In the genomic region with DNA sequence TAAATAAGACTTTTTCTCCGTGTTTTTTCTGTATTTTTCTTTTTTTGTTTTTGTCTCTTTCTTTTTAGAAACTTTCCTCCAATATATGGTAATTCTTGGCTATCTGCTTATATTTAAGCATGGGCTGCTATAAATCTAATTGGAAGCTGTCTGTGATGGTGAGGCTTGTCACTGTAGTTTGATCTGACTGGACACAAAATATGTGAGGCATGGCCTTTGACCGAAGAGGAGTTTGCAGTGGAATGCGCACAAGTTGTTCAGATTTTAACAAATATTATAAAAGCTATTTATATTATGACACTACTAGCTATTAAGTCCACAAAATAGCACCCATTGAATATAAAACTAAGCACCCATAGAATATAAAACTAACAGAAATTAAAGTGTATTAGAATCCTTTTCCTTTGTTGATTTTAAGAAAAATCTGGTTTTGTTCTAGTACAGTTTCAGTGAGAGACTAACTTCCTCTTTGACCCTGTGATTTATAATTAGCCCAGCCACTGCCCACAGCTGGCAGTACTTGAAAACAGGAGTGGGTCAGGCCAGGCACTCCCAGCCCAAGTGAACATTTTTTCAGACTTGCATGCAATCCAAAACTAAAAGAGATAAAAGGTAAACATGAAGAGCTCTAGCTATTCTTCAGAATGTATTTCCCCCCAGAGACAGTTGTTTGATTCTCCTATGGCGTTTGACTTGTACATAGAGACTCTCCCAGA, we compare ENCODE assay signal across 9 cellular contexts.
DNase-seq lines count a peak whose midpoint lies in the region; ATAC-seq and TF ChIP-seq lines count a peak whose summit lies in the region.
"Had no signal": no experiment of that assay in that cellular context is flagged by ENCODE, and none has a peak within 500 bp of the region (broad histone marks: within the 10 kb centered on the region; RNA-seq: fewer than 3 reads in every experiment).

No MANE protein-coding gene starts in this region.

- peak overlapping the region; percentile 62 for H3K27ac ChIP-seq in left ventricle myocardium inferior (replicated peaks)
- H3K27ac ChIP-seq in naive thymus-derived CD4-positive, alpha-beta T cell (ENCODE audit: low read depth, low read length): no peak overlapping the region
- H3K27ac ChIP-seq: parathyroid adenoma had no signal

- POLR2A ChIA-PET in naive thymus-derived CD4-positive, alpha-beta T cell (lab: Charles Lee): no interaction called here

- TF ChIP-seq CTCF in GM20000 (IDR thresholded peaks at IDR 0.05; ENCODE audit: extremely low read depth, missing control alignments) (no peak), left ventricle myocardium inferior (IDR thresholded peaks at IDR 0.05; ENCODE audit: borderline replicate concordance) (no peak)

- H3K36me3 ChIP-seq in left ventricle myocardium inferior: peaks cover 10% of the 10 kb centered on the region
- H3K36me3 ChIP-seq in naive thymus-derived CD4-positive, alpha-beta T cell (ENCODE audit: control insufficient read depth in 2 of 3, insufficient read depth in 3 of 3, low read length in 3 of 3): no peaks in the 10 kb centered on the region

- H3K9me3 ChIP-seq in left ventricle myocardium inferior (replicated peaks): no peaks in the 10 kb centered on the region
- no peaks in the 10 kb centered on the region for H3K9me3 ChIP-seq in naive thymus-derived CD4-positive, alpha-beta T cell (ENCODE audit: control insufficient read depth in 2 of 3, low read length in 3 of 3)

- H3K27me3 Mint-ChIP-seq in naive thymus-derived CD4-positive, alpha-beta T cell: no peaks in the 10 kb centered on the region

- peaks cover 0 to 20% (median 0%) of the 10 kb centered on the region in 7 donors for H3K4me1 Mint-ChIP-seq in naive thymus-derived CD4-positive, alpha-beta T cell

- CTCF ChIA-PET in naive thymus-derived CD4-positive, alpha-beta T cell (lab: Charles Lee): interaction anchor here (1.2 kb wide), 1 partner anchor 23 kb away, joined by 3 read pairs; no protein-coding TSS in a partner anchor

- H3K4me3 Mint-ChIP-seq in naive thymus-derived CD4-positive, alpha-beta T cell: no peak overlapping the region

- peaks cover 18% of the 10 kb centered on the region for H3K4me1 ChIP-seq in left ventricle myocardium inferior
- no peaks in the 10 kb centered on the region for H3K4me1 ChIP-seq in naive thymus-derived CD4-positive, alpha-beta T cell (ENCODE audit: control insufficient read depth in 2 of 2, insufficient read depth in 2 of 2, low read length in 2 of 2)
- H3K4me1 ChIP-seq: parathyroid adenoma had no signal

- DNase-seq in AG20443 (ENCODE audit: low spot score) (peak; percentile 33), GM20000 (ENCODE audit: low spot score) (peak; percentile 36), left ventricle myocardium inferior (no peak), NCI-H226 (no peak), cerebellar nuclear complex (lab: John Stamatoyannopoulos, UW) (no peak), NCI-H187 treated with DMSO at 0.1 percent for 48 hours (lab: John Stamatoyannopoulos, UW) (no peak)
- DNase-seq in naive thymus-derived CD4-positive, alpha-beta T cell: no peak

- peak; percentile 55 for ATAC-seq in HG03442 (IDR thresholded peaks at IDR 0.05; ENCODE audit: unreplicated experiment)
- no peak for ATAC-seq in naive thymus-derived CD4-positive, alpha-beta T cell

- intact Hi-C loops in left ventricle myocardium inferior (cut with micrococcal nuclease): no loop called here
- intact Hi-C loops in naive thymus-derived CD4-positive, alpha-beta T cell (cut with micrococcal nuclease): loop anchor here in 1 of 2 donors (5.0 kb wide), 1 partner anchor 58 kb away; no protein-coding TSS in a partner anchor

- no peak overlapping the region for H3K4me3 ChIP-seq in left ventricle myocardium inferior
- H3K4me3 ChIP-seq in naive thymus-derived CD4-positive, alpha-beta T cell (ENCODE audit: low read length): no peak overlapping the region

- H3K27ac Mint-ChIP-seq in naive thymus-derived CD4-positive, alpha-beta T cell: no peak overlapping the region

- H3K36me3 Mint-ChIP-seq in naive thymus-derived CD4-positive, alpha-beta T cell: peaks cover 0 to 40% (median 33%) of the 10 kb centered on the region in 5 donors

- H3K9me3 Mint-ChIP-seq in naive thymus-derived CD4-positive, alpha-beta T cell: peaks cover 0 to 1% (median 0%) of the 10 kb centered on the region in 11 donors

- no peaks in the 10 kb centered on the region for H3K27me3 ChIP-seq in left ventricle myocardium inferior (ENCODE audit: low read depth)
- no peaks in the 10 kb centered on the region for H3K27me3 ChIP-seq in naive thymus-derived CD4-positive, alpha-beta T cell (ENCODE audit: control insufficient read depth in 2 of 2, insufficient read depth in 2 of 2, low read length in 2 of 2)

Comparison
In these comparisons a context has a peak if more than half of its experiments do, and no peak if none do; other contexts are left out.
1. DNase-seq: peak in AG20443 (single experiment) and GM20000 (single experiment); none in left ventricle myocardium inferior (single experiment), NCI-H226 (single experiment), naive thymus-derived CD4-positive, alpha-beta T cell (0 of 9), cerebellar nuclear complex (0 of 2) and NCI-H187 treated with DMSO at 0.1 percent for 48 hours (single experiment).